In the genomic region with DNA sequence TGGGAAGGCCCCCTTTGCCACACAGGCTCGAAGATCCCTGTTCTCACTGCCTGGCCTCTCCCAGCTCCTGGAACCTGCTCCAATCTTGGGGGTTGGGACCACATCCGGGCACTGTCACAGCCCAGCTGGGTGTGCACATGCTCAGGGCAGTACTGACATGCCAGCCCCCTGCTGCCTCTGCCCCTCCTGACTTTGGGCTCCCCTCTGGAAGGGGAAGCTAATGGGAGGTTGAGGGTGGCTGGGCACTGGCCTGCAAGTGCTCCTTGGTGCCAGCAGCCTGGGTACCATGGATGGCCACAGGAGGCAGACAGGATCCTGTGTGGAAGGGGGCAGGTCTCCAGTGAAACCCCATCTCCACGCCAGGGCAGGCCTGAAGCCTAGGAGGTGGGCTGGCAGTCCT, we compare ENCODE assay signal across 28 cellular contexts.
"Had no signal": no experiment of that assay in that cellular context is flagged by ENCODE, and none has a peak within 500 bp of the region (broad histone marks: within the 10 kb centered on the region; RNA-seq: fewer than 3 reads in every experiment).

No MANE protein-coding gene starts in this region.

- H3K36me3 Mint-ChIP-seq: memory B cell; naive thymus-derived CD8-positive, alpha-beta T cell had no signal

- H3K4me3 ChIP-seq: left ventricle myocardium inferior, mucosa of descending colon, prostate gland, sigmoid colon, spleen, suprapubic skin, thoracic aorta, tibial artery, uterus had no signal

- H3K27ac Mint-ChIP-seq: memory B cell; naive thymus-derived CD8-positive, alpha-beta T cell; nephron; stimulated activated naive CD8-positive, alpha-beta T cell treated with anti-CD3 and anti-CD28 coated beads, Interleukin-15, Interleukin-2, amounts not matched to agents 100 ng/mL and 50 ng/mL, for 24 hours had no signal

- H3K27me3 Mint-ChIP-seq: memory B cell; naive thymus-derived CD8-positive, alpha-beta T cell; stimulated activated naive CD8-positive, alpha-beta T cell treated with anti-CD3 and anti-CD28 coated beads, Interleukin-15, Interleukin-2, amounts not matched to agents 100 ng/mL and 50 ng/mL, for 24 hours had no signal

- H3K4me3 Mint-ChIP-seq: memory B cell; naive thymus-derived CD8-positive, alpha-beta T cell; nephron; neural crest cell; stimulated activated naive CD8-positive, alpha-beta T cell treated with anti-CD3 and anti-CD28 coated beads, Interleukin-15, Interleukin-2, amounts not matched to agents 100 ng/mL and 50 ng/mL, for 24 hours had no signal

- H3K4me1 Mint-ChIP-seq: memory B cell; naive thymus-derived CD8-positive, alpha-beta T cell; nephron; neural crest cell had no signal

- H3K9me3 ChIP-seq: left ventricle myocardium inferior, mucosa of descending colon, neutrophil, prostate gland, sigmoid colon, suprapubic skin, thoracic aorta, tibial artery, uterus had no signal

- FAIRE-seq: keratinocyte, small intestine had no signal

- H3K4me1 ChIP-seq: left ventricle myocardium inferior, parathyroid adenoma, prostate gland, sigmoid colon, spleen, suprapubic skin, uterus had no signal

- H3K27ac ChIP-seq: left ventricle myocardium inferior, neutrophil, parathyroid adenoma, prostate gland, sigmoid colon, spleen, suprapubic skin, thoracic aorta, tibial artery, uterus had no signal

- H3K36me3 ChIP-seq: left ventricle myocardium inferior, neutrophil, prostate gland, sigmoid colon, spleen, suprapubic skin, thoracic aorta, tibial artery, uterus had no signal

- H3K9me3 Mint-ChIP-seq: memory B cell; nephron; neural crest cell; stimulated activated naive CD8-positive, alpha-beta T cell treated with anti-CD3 and anti-CD28 coated beads, Interleukin-15, Interleukin-2, amounts not matched to agents 100 ng/mL and 50 ng/mL, for 24 hours had no signal

- DNase-seq: head of caudate nucleus; hippocampal formation; left ventricle myocardium inferior; midbrain; mucosa of descending colon; naive thymus-derived CD8-positive, alpha-beta T cell; occipital lobe; retina; sigmoid colon; small intestine; spleen; stimulated activated CD4-positive, alpha-beta T cell treated with anti-CD3 and anti-CD28 coated beads, Interleukin-4, amount 100 ng/mL, for 4 hours; stimulated activated CD8-positive, alpha-beta memory T cell treated with anti-CD3 and anti-CD28 coated beads, Interleukin-4, amount 100 ng/mL, for 48 hours; stimulated activated naive CD4-positive, alpha-beta T cell; tibial artery; trophoblast cell; uterus had no signal

- ATAC-seq: mucosa of descending colon; naive thymus-derived CD8-positive, alpha-beta T cell; right cardiac atrium had no signal

- H3K27me3 ChIP-seq: neutrophil, sigmoid colon, spleen, suprapubic skin, tibial artery, uterus had no signal
